Comparison of ENCODE assay signal across 1 cellular context in the genomic region with DNA sequence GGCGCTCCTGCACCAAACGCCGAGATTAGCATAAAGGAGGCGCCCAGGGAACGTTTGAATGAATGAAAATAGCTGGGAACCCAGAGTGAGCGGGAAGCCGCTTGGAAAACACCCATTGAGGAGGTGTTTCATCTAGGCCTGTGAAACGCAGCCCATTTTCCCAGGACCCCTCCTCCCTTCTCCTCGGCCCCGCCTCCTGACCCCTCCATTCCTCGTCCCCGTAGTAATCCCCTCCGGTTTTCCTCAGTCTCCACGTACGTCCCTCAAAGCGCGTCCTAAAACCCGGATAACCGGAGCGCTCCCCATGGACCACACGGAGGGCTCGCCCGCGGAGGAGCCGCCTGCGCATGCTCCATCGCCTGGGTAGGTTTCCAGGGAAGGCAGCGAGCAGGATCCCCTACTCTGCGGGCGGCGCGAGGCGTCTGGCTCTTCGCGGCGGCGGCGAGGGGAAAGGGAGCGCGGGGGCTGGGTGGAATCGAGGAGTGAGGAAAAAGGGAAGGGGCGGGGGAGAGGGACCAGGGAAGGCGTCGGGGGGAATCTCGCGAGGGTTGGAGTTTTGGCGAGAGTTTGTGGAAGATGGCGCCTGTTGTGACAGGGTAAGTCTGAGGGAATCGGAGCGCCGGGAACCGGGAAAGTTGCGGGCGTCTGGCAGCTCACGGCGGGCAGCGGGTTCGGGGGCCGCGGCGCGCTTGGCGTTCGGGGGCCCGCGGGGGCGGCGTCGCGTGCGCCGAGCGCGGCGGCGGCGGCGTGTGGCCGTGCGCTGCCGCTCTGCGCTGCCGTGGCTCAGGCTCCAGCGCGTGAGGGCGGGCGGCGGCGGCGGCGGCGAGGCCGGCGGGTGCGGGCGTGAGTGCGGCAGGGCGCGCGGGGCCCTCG.
TF ChIP-seq lines count a peak whose summit lies in the region.

A gene (plus strand): TSS at position 562 of the 873 bp plus-strand sequence. CDS start 15 bp downstream, at position 577.

TF ChIP-seq in HepG2, 621 proteins besides CTCF, POLR2A, EP300 and RAD21 (continued from another document and continues in another):
- TF ChIP-seq, protein P1, sequence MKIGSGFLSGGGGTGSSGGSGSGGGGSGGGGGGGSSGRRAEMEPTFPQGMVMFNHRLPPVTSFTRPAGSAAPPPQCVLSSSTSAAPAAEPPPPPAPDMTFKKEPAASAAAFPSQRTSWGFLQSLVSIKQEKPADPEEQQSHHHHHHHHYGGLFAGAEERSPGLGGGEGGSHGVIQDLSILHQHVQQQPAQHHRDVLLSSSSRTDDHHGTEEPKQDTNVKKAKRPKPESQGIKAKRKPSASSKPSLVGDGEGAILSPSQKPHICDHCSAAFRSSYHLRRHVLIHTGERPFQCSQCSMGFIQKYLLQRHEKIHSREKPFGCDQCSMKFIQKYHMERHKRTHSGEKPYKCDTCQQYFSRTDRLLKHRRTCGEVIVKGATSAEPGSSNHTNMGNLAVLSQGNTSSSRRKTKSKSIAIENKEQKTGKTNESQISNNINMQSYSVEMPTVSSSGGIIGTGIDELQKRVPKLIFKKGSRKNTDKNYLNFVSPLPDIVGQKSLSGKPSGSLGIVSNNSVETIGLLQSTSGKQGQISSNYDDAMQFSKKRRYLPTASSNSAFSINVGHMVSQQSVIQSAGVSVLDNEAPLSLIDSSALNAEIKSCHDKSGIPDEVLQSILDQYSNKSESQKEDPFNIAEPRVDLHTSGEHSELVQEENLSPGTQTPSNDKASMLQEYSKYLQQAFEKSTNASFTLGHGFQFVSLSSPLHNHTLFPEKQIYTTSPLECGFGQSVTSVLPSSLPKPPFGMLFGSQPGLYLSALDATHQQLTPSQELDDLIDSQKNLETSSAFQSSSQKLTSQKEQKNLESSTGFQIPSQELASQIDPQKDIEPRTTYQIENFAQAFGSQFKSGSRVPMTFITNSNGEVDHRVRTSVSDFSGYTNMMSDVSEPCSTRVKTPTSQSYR (CRISPR knock-in tag; IDR thresholded peaks at IDR 0.05; ENCODE audit: borderline replicate concordance): peak; percentile 49; the same call in 1 of the 2 replicates
- no peak for TF ChIP-seq EHMT2 (IDR thresholded peaks at IDR 0.05; ENCODE audit: borderline replicate concordance, low read depth, low read length)
- TF ChIP-seq ZBTB7A (CRISPR knock-in tag; IDR thresholded peaks at IDR 0.05): peak; percentile 60; the same call in 1 of the 2 replicates
- TF ChIP-seq ZNF747 (CRISPR knock-in tag; IDR thresholded peaks at IDR 0.05; ENCODE audit: borderline replicate concordance): no peak
- TF ChIP-seq, protein P2, sequence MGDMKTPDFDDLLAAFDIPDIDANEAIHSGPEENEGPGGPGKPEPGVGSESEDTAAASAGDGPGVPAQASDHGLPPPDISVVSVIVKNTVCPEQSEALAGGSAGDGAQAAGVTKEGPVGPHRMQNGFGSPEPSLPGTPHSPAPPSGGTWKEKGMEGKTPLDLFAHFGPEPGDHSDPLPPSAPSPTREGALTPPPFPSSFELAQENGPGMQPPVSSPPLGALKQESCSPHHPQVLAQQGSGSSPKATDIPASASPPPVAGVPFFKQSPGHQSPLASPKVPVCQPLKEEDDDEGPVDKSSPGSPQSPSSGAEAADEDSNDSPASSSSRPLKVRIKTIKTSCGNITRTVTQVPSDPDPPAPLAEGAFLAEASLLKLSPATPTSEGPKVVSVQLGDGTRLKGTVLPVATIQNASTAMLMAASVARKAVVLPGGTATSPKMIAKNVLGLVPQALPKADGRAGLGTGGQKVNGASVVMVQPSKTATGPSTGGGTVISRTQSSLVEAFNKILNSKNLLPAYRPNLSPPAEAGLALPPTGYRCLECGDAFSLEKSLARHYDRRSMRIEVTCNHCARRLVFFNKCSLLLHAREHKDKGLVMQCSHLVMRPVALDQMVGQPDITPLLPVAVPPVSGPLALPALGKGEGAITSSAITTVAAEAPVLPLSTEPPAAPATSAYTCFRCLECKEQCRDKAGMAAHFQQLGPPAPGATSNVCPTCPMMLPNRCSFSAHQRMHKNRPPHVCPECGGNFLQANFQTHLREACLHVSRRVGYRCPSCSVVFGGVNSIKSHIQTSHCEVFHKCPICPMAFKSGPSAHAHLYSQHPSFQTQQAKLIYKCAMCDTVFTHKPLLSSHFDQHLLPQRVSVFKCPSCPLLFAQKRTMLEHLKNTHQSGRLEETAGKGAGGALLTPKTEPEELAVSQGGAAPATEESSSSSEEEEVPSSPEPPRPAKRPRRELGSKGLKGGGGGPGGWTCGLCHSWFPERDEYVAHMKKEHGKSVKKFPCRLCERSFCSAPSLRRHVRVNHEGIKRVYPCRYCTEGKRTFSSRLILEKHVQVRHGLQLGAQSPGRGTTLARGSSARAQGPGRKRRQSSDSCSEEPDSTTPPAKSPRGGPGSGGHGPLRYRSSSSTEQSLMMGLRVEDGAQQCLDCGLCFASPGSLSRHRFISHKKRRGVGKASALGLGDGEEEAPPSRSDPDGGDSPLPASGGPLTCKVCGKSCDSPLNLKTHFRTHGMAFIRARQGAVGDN (CRISPR knock-in tag; IDR thresholded peaks at IDR 0.05): peak; percentile 71
- TF ChIP-seq YEATS2 (CRISPR knock-in tag; IDR thresholded peaks at IDR 0.05; ENCODE audit: borderline replicate concordance): peak; percentile 87
- no peak for TF ChIP-seq ZNF101 (CRISPR knock-in tag; IDR thresholded peaks at IDR 0.05; ENCODE audit: borderline replicate concordance, low read depth)
- TF ChIP-seq POLR2AphosphoS2 (IDR thresholded peaks at IDR 0.05; ENCODE audit: low read depth, low read length): no peak
- TF ChIP-seq PAWR (CRISPR knock-in tag; IDR thresholded peaks at IDR 0.05; ENCODE audit: borderline replicate concordance): no peak
- TF ChIP-seq, protein P3, sequence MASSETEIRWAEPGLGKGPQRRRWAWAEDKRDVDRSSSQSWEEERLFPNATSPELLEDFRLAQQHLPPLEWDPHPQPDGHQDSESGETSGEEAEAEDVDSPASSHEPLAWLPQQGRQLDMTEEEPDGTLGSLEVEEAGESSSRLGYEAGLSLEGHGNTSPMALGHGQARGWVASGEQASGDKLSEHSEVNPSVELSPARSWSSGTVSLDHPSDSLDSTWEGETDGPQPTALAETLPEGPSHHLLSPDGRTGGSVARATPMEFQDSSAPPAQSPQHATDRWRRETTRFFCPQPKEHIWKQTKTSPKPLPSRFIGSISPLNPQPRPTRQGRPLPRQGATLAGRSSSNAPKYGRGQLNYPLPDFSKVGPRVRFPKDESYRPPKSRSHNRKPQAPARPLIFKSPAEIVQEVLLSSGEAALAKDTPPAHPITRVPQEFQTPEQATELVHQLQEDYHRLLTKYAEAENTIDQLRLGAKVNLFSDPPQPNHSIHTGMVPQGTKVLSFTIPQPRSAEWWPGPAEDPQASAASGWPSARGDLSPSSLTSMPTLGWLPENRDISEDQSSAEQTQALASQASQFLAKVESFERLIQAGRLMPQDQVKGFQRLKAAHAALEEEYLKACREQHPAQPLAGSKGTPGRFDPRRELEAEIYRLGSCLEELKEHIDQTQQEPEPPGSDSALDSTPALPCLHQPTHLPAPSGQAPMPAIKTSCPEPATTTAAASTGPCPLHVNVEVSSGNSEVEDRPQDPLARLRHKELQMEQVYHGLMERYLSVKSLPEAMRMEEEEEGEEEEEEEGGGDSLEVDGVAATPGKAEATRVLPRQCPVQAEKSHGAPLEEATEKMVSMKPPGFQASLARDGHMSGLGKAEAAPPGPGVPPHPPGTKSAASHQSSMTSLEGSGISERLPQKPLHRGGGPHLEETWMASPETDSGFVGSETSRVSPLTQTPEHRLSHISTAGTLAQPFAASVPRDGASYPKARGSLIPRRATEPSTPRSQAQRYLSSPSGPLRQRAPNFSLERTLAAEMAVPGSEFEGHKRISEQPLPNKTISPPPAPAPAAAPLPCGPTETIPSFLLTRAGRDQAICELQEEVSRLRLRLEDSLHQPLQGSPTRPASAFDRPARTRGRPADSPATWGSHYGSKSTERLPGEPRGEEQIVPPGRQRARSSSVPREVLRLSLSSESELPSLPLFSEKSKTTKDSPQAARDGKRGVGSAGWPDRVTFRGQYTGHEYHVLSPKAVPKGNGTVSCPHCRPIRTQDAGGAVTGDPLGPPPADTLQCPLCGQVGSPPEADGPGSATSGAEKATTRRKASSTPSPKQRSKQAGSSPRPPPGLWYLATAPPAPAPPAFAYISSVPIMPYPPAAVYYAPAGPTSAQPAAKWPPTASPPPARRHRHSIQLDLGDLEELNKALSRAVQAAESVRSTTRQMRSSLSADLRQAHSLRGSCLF (CRISPR knock-in tag; IDR thresholded peaks at IDR 0.05; ENCODE audit: borderline replicate concordance): no peak
- TF ChIP-seq, protein P4, sequence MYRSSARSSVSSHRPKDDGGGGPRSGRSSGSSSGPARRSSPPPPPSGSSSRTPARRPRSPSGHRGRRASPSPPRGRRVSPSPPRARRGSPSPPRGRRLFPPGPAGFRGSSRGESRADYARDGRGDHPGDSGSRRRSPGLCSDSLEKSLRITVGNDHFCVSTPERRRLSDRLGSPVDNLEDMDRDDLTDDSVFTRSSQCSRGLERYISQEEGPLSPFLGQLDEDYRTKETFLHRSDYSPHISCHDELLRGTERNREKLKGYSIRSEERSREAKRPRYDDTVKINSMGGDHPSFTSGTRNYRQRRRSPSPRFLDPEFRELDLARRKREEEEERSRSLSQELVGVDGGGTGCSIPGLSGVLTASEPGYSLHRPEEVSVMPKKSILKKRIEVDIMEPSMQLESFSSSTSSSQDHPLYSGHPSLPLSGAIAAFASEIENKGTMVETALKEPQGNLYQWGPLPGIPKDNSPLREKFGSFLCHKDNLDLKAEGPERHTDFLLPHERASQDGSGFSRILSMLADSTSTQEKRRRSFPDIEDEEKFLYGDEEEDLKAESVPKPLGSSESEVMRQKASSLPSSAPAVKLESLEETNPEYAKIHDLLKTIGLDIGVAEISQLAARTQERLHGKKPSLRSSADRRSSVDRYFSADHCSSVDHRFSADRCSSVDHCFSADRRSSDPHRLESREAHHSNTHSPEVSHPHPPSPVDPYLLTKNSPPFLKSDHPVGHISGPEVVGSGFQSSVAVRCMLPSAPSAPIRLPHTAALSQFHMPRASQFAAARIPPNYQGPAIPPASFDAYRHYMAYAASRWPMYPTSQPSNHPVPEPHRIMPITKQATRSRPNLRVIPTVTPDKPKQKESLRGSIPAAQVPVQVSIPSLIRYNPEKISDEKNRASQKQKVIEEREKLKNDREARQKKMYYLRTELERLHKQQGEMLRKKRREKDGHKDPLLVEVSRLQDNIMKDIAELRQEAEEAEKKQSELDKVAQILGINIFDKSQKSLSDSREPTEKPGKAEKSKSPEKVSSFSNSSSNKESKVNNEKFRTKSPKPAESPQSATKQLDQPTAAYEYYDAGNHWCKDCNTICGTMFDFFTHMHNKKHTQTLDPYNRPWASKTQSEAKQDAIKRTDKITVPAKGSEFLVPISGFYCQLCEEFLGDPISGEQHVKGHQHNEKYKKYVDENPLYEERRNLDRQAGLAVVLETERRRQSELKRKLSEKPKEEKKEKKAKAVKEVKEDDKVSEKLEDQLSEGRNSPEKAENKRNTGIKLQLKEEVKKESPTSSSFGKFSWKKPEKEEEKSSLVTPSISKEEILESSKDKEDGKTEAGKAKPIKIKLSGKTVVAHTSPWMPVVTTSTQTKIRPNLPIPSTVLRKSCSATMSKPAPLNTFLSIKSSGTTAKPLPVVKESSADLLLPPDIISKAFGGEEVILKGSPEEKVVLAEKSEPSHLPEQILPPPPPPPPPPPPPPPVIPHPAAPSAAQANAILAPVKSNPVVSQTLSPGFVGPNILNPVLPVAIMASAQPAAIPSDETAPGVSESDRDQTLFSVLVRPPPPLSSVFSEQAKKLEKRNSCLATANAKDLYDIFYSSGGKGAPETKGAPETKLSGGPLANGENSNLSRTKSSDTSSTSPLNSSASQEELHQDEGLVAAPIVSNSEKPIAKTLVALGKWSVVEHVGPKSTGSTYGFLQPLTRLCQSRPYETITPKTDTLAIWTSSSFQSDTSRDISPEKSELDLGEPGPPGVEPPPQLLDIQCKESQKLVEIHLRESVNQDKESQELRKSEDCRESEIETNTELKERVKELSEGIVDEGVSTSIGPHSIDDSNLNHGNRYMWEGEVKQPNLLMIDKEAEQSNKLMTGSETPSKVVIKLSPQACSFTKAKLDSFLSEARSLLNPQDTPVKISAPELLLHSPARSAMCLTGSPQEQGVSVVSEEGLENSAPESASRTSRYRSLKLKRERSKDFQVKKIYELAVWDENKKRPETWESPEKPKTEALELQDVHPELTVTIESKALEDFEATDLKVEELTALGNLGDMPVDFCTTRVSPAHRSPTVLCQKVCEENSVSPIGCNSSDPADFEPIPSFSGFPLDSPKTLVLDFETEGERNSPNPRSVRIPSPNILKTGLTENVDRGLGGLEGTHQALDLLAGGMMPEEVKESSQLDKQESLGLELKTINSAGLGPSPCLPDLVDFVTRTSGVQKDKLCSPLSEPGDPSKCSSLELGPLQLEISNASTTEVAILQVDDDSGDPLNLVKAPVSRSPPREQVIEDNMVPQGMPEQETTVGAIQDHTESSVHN (CRISPR knock-in tag; IDR thresholded peaks at IDR 0.05): no peak
- TF ChIP-seq, protein P5, sequence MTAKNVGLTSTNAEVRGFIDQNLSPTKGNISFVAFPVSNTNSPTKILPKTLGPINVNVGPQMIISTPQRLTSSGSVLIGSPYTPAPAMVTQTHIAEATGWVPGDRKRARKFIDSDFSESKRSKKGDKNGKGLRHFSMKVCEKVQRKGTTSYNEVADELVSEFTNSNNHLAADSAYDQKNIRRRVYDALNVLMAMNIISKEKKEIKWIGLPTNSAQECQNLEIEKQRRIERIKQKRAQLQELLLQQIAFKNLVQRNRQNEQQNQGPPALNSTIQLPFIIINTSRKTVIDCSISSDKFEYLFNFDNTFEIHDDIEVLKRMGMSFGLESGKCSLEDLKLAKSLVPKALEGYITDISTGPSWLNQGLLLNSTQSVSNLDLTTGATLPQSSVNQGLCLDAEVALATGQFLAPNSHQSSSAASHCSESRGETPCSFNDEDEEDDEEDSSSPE (CRISPR knock-in tag; IDR thresholded peaks at IDR 0.05): peak; percentile 77
- no peak for TF ChIP-seq TRIM24 (CRISPR knock-in tag; IDR thresholded peaks at IDR 0.05)
- TF ChIP-seq, protein P6, sequence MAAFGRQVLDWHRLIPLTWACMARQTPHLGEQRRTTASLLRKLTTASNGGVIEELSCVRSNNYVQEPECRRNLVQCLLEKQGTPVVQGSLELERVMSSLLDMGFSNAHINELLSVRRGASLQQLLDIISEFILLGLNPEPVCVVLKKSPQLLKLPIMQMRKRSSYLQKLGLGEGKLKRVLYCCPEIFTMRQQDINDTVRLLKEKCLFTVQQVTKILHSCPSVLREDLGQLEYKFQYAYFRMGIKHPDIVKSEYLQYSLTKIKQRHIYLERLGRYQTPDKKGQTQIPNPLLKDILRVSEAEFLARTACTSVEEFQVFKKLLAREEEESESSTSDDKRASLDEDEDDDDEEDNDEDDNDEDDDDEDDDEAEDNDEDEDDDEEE (CRISPR knock-in tag; IDR thresholded peaks at IDR 0.05): no peak
- no peak for TF ChIP-seq ZNF569 (CRISPR knock-in tag; IDR thresholded peaks at IDR 0.05; ENCODE audit: borderline replicate concordance)
- TF ChIP-seq ZMAT3 (CRISPR knock-in tag; conservative IDR thresholded peaks at IDR 0.05): no peak; the same call in 1 of the 2 replicates
- no peak for TF ChIP-seq ZNF460 (CRISPR knock-in tag; IDR thresholded peaks at IDR 0.05; ENCODE audit: borderline replicate concordance)
- TF ChIP-seq TBL1XR1 (IDR thresholded peaks at IDR 0.05; ENCODE audit: borderline replicate concordance, low read length, partially characterized antibody): peak; percentile 59
- TF ChIP-seq STAT5B (CRISPR knock-in tag; IDR thresholded peaks at IDR 0.05): no peak; the same call in 1 of the 2 replicates
- 0 out of 2 replicates have a peak, but pooled peaks have one; percentile 29 for TF ChIP-seq SATB2 (CRISPR knock-in tag; IDR thresholded peaks at IDR 0.05)
- no peak for TF ChIP-seq ZNF850 (CRISPR knock-in tag; conservative IDR thresholded peaks at IDR 0.05)
- TF ChIP-seq FOSL2 (CRISPR knock-in tag; IDR thresholded peaks at IDR 0.05): peak; percentile 39; the same call in 1 of the 2 replicates
- TF ChIP-seq ZNF775 (CRISPR knock-in tag; IDR thresholded peaks at IDR 0.05; ENCODE audit: borderline replicate concordance): no peak
- no peak for TF ChIP-seq NKX3-1 (CRISPR knock-in tag; IDR thresholded peaks at IDR 0.05)
- no peak for TF ChIP-seq SMAD3 (CRISPR knock-in tag; IDR thresholded peaks at IDR 0.05)
- TF ChIP-seq ZNF232 (CRISPR knock-in tag; IDR thresholded peaks at IDR 0.05; ENCODE audit: borderline replicate concordance): 0 out of 2 replicates have a peak, but pooled peaks have one; percentile 30
- no peak for TF ChIP-seq MAFF (IDR thresholded peaks at IDR 0.05; ENCODE audit: low read depth, low read length)
